In the genomic region with DNA sequence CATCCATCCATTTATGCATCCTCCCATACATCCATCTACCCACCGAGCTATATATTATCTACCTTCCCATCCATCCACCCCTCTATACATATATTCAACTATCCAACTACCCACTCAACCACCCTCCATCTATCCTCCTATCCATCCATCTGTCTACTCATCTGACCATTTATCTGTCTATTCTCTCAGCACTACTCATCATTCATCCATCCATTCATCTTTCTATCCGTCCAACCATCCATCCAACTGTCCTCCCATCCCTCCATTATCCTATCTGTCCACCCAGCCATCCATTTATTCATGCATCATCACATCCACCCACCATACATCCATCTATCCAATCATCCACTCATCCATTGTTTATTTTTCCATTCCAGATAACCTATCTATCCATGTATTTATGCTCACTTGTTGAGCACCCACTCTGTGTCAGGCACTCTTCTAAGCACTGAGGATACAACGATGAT, we compare ENCODE assay signal across 16 cellular contexts. TPM values are rescaled to one million over a fixed set of nuclear protein-coding genes. Genes with fewer than 3 reads are reported as not detected.
A peak's percentile ranks its signal among the peaks of the same experiment; 100 is the strongest.
DNase-seq lines count a peak whose midpoint lies in the region; ATAC-seq and TF ChIP-seq lines count a peak whose summit lies in the region.
"Had no signal": no experiment of that assay in that cellular context is flagged by ENCODE, and none has a peak within 500 bp of the region (broad histone marks: within the 10 kb centered on the region; RNA-seq: fewer than 3 reads in every experiment).

No MANE protein-coding gene starts in this region.

- H3K4me1 ChIP-seq in ACC112 (ENCODE audit: control insufficient read depth, insufficient read depth, low read length, unreplicated experiment) (peaks cover 38% of the 10 kb centered on the region), GM23248 (ENCODE audit: insufficient read depth) (peaks cover 16% of the 10 kb centered on the region)

- H3K27me3 ChIP-seq in ACC112 (ENCODE audit: insufficient read depth, low read length) (no peaks in the 10 kb centered on the region), GM23248 (replicated peaks; ENCODE audit: insufficient read depth) (no peaks in the 10 kb centered on the region), WERI-Rb-1 (ENCODE audit: insufficient read depth, low read depth, severe bottlenecking) (peaks cover 6% of the 10 kb centered on the region)
- H3K27me3 ChIP-seq: adrenal gland had no signal

- DNase-seq in GM23248 (no peak), WERI-Rb-1 (no peak), HPDE6-E6E7 (ENCODE audit: extremely low spot score) (no peak)
- no peak for DNase-seq in activated naive CD8-positive, alpha-beta T cell treated with anti-CD3 and anti-CD28 coated beads, Interleukin-2, amount 10 ng/mL, durations not matched to agents 7 days and 5 days
- DNase-seq in natural killer cell treated with Interleukin-12 subunit alpha and Interleukin-12 subunit beta and Interleukin-15 and Interleukin-18, amount 100 ng/mL, for 72 hours (ENCODE audit: low spot score): no peak
- no peak for DNase-seq in activated CD8-positive, alpha-beta memory T cell treated with anti-CD3 and anti-CD28 coated beads for 24 hours
- DNase-seq: adrenal gland, AML-193, NCI-H2171 treated with DMSO at 0.1 percent for 48 hours had no signal

- H3K9me3 ChIP-seq in GM23248 (ENCODE audit: low read depth): no peaks in the 10 kb centered on the region
- H3K9me3 ChIP-seq in WERI-Rb-1 (ENCODE audit: severe bottlenecking): no peaks in the 10 kb centered on the region
- H3K9me3 ChIP-seq: adrenal gland had no signal

- H3K9ac ChIP-seq in GM23248: no peak overlapping the region

- H3K4me3 Mint-ChIP-seq in activated naive CD8-positive, alpha-beta T cell treated with anti-CD3 and anti-CD28 coated beads, Interleukin-2, amount 10 ng/mL, durations not matched to agents 7 days and 5 days: peak overlapping the region; percentile 2
- peak overlapping the region; percentile 61 for H3K4me3 Mint-ChIP-seq in natural killer cell treated with Interleukin-12 subunit alpha and Interleukin-12 subunit beta and Interleukin-15 and Interleukin-18, amount 100 ng/mL, for 72 hours
- H3K4me3 Mint-ChIP-seq: GM23338, mesothelial cell of epicardium had no signal

- peak overlapping the region; percentile 28 for H3K27ac Mint-ChIP-seq in activated naive CD8-positive, alpha-beta T cell treated with anti-CD3 and anti-CD28 coated beads, Interleukin-2, amount 10 ng/mL, durations not matched to agents 7 days and 5 days
- H3K27ac Mint-ChIP-seq in natural killer cell treated with Interleukin-12 subunit alpha and Interleukin-12 subunit beta and Interleukin-15 and Interleukin-18, amount 100 ng/mL, for 72 hours: peak overlapping the region; percentile 96
- H3K27ac Mint-ChIP-seq: GM23338, mesothelial cell of epicardium had no signal

- WGBS in GM23248 (ENCODE audit: low coverage in 1 of 2, low lambda C conversion rate in 2 of 2, missing lambda C conversion rate in 2 of 2), 2 experiments: 83 to 91% methylated on average over 3 of the region's 3 CpGs

- no peaks in the 10 kb centered on the region for H4K20me1 ChIP-seq in GM23248 (ENCODE audit: insufficient read depth)

- ATAC-seq in activated naive CD8-positive, alpha-beta T cell treated with anti-CD3 and anti-CD28 coated beads, Interleukin-2, amount 10 ng/mL, durations not matched to agents 7 days and 5 days (ENCODE audit: low read depth): no peak
- no peak for ATAC-seq in natural killer cell treated with Interleukin-12 subunit alpha and Interleukin-12 subunit beta and Interleukin-15 and Interleukin-18, amount 100 ng/mL, for 72 hours
- ATAC-seq in HG02642 (IDR thresholded peaks at IDR 0.05; ENCODE audit: poor library complexity, unreplicated experiment): no peak
- ATAC-seq: GM23338 had no signal

- no peak overlapping the region for H3K4me2 ChIP-seq in GM23248 (ENCODE audit: unreplicated experiment)
- H3K4me2 ChIP-seq: GM23338 had no signal

- H3K9me2 ChIP-seq in GM23248 (ENCODE audit: insufficient read depth): no peaks in the 10 kb centered on the region

- no peaks in the 10 kb centered on the region for H3K79me2 ChIP-seq in ACC112 (ENCODE audit: control insufficient read depth, insufficient read depth, low read length, unreplicated experiment)
- H3K79me2 ChIP-seq in GM23248 (ENCODE audit: insufficient read depth): no peaks in the 10 kb centered on the region

- H3K36me3 ChIP-seq in ACC112 (ENCODE audit: insufficient read depth, low read length): no peaks in the 10 kb centered on the region
- H3K36me3 ChIP-seq in GM23248 (ENCODE audit: low read depth): no peaks in the 10 kb centered on the region
- H3K36me3 ChIP-seq in WERI-Rb-1: no peaks in the 10 kb centered on the region
- H3K36me3 ChIP-seq: adrenal gland had no signal

- in situ Hi-C loops in GM23248 (cut with MboI): no loop called here

- peak overlapping the region; percentile 80 for H3K27ac ChIP-seq in ACC112 (ENCODE audit: low read depth, low read length)
- H3K27ac ChIP-seq in GM23248: peak overlapping the region; percentile 44
- no peak overlapping the region for H3K27ac ChIP-seq in WERI-Rb-1

- peaks cover 54% of the 10 kb centered on the region for H3K4me1 Mint-ChIP-seq in activated naive CD8-positive, alpha-beta T cell treated with anti-CD3 and anti-CD28 coated beads, Interleukin-2, amount 10 ng/mL, durations not matched to agents 7 days and 5 days
- peaks cover 51 to 69% of the 10 kb centered on the region in 2 donors for H3K4me1 Mint-ChIP-seq in natural killer cell treated with Interleukin-12 subunit alpha and Interleukin-12 subunit beta and Interleukin-15 and Interleukin-18, amount 100 ng/mL, for 72 hours (ENCODE audit: low read depth in 2 of 2)

- H3F3A ChIP-seq in GM23248 (ENCODE audit: insufficient read depth): peaks cover 33% of the 10 kb centered on the region

- TF ChIP-seq CTCF in WERI-Rb-1 (IDR thresholded peaks at IDR 0.05; ENCODE audit: low read depth, low read length): no peak

- H3K36me3 Mint-ChIP-seq in activated naive CD8-positive, alpha-beta T cell treated with anti-CD3 and anti-CD28 coated beads, Interleukin-2, amount 10 ng/mL, durations not matched to agents 7 days and 5 days: peaks cover 16% of the 10 kb centered on the region
- peaks cover 5% of the 10 kb centered on the region for H3K36me3 Mint-ChIP-seq in natural killer cell treated with Interleukin-12 subunit alpha and Interleukin-12 subunit beta and Interleukin-15 and Interleukin-18, amount 100 ng/mL, for 72 hours
- H3K36me3 Mint-ChIP-seq: mesothelial cell of epicardium had no signal

- H3K4me3 ChIP-seq in ACC112 (ENCODE audit: low read depth, low read length) (no peak overlapping the region), GM23248 (no peak overlapping the region), WERI-Rb-1 (ENCODE audit: low read depth, low read length) (no peak overlapping the region)
- H3K4me3 ChIP-seq: adrenal gland, GM23338 had no signal

- POLR2A ChIA-PET in activated naive CD8-positive, alpha-beta T cell treated with anti-CD3 and anti-CD28 coated beads, Interleukin-2, amount 10 ng/mL, durations not matched to agents 7 days and 5 days (lab: Charles Lee): interaction anchor here (1.3 to 2.7 kb wide), 2 partner anchors 10 to 25 kb away, joined by 4 to 9 read pairs; no protein-coding TSS in a partner anchor

- no peaks in the 10 kb centered on the region for H3K9me3 Mint-ChIP-seq in activated naive CD8-positive, alpha-beta T cell treated with anti-CD3 and anti-CD28 coated beads, Interleukin-2, amount 10 ng/mL, durations not matched to agents 7 days and 5 days
- peaks cover 6% of the 10 kb centered on the region for H3K9me3 Mint-ChIP-seq in natural killer cell treated with Interleukin-12 subunit alpha and Interleukin-12 subunit beta and Interleukin-15 and Interleukin-18, amount 100 ng/mL, for 72 hours
- H3K9me3 Mint-ChIP-seq: GM23338, mesothelial cell of epicardium had no signal

- H3K27me3 Mint-ChIP-seq in activated naive CD8-positive, alpha-beta T cell treated with anti-CD3 and anti-CD28 coated beads, Interleukin-2, amount 10 ng/mL, durations not matched to agents 7 days and 5 days: no peaks in the 10 kb centered on the region
- no peaks in the 10 kb centered on the region for H3K27me3 Mint-ChIP-seq in natural killer cell treated with Interleukin-12 subunit alpha and Interleukin-12 subunit beta and Interleukin-15 and Interleukin-18, amount 100 ng/mL, for 72 hours

- H2AFZ ChIP-seq in ACC112 (ENCODE audit: low read length, unreplicated experiment) (no peak overlapping the region), GM23248 (no peak overlapping the region)
- H2AFZ ChIP-seq: GM23338 had no signal

RNA-seq across cellular contexts. Expression of a gene that starts 11.5 kb away (rescaled TPM):
- total RNA-seq in GM23248 (2014; rRNA removed; shearing (Covaris generic)): not detected in 2 replicates
- 0.06 and 0.18 TPM in 2 replicates for polyA plus RNA-seq in GM23248 (2016; fragmentation: Nextera tagmentation; extraction: Ambion mirVana)
- 10 to 100 TPM; 21.3 to 24.0 TPM for total RNA-seq in activated naive CD8-positive, alpha-beta T cell treated with anti-CD3 and anti-CD28 coated beads, Interleukin-2, amount 10 ng/mL, durations not matched to agents 7 days and 5 days
- total RNA-seq in natural killer cell treated with Interleukin-12 subunit alpha and Interleukin-12 subunit beta and Interleukin-15 and Interleukin-18, amount 100 ng/mL, for 72 hours: 10 to 100 TPM; 12.3 to 55.1 TPM
- total RNA-seq: dermis microvascular lymphatic vessel endothelial cell, MCF 10A had no signal

RNA-seq across cellular contexts. Expression of a gene that starts 32.2 kb away (rescaled TPM):
- total RNA-seq in GM23248 (2014; rRNA removed; shearing (Covaris generic)): not detected in 2 replicates
- polyA plus RNA-seq in GM23248 (2016; fragmentation: Nextera tagmentation; extraction: Ambion mirVana): not detected in 2 replicates
- under 1 TPM in 1 of 2 experiments, not detected in 1; 0.25 TPM for total RNA-seq in activated naive CD8-positive, alpha-beta T cell treated with anti-CD3 and anti-CD28 coated beads, Interleukin-2, amount 10 ng/mL, durations not matched to agents 7 days and 5 days
- not detected for total RNA-seq in natural killer cell treated with Interleukin-12 subunit alpha and Interleukin-12 subunit beta and Interleukin-15 and Interleukin-18, amount 100 ng/mL, for 72 hours
- total RNA-seq: adrenal gland, Daoy, dermis microvascular lymphatic vessel endothelial cell, GM23338, MCF 10A, mesothelial cell of epicardium had no signal
- polyA plus RNA-seq: adrenal gland, GM23338 had no signal

RNA-seq across cellular contexts. Expression of a gene that starts 37.7 kb away (rescaled TPM):
- total RNA-seq in GM23248 (2014; rRNA removed; shearing (Covaris generic)): not detected in 2 replicates
- not detected in 2 replicates for polyA plus RNA-seq in GM23248 (2016; fragmentation: Nextera tagmentation; extraction: Ambion mirVana)
- not detected for total RNA-seq in activated naive CD8-positive, alpha-beta T cell treated with anti-CD3 and anti-CD28 coated beads, Interleukin-2, amount 10 ng/mL, durations not matched to agents 7 days and 5 days
- total RNA-seq in natural killer cell treated with Interleukin-12 subunit alpha and Interleukin-12 subunit beta and Interleukin-15 and Interleukin-18, amount 100 ng/mL, for 72 hours: not detected
- total RNA-seq: adrenal gland, Daoy, dermis microvascular lymphatic vessel endothelial cell, GM23338, MCF 10A, mesothelial cell of epicardium had no signal
- polyA plus RNA-seq: adrenal gland, GM23338 had no signal

Comparison
In these comparisons a context has a peak if more than half of its experiments do, and no peak if none do; other contexts are left out.
1. RNA of a gene that starts 11.5 kb away (total RNA-seq): 12.3 to 55.1 TPM in natural killer cell treated with Interleukin-12 subunit alpha and Interleukin-12 subunit beta and Interleukin-15 and Interleukin-18, amount 100 ng/mL, for 72 hours and 21.3 to 24.0 TPM in activated naive CD8-positive, alpha-beta T cell treated with anti-CD3 and anti-CD28 coated beads, Interleukin-2, amount 10 ng/mL, durations not matched to agents 7 days and 5 days; not detected in GM23248; every median in the first group is over 10 times any median in the second.